Comparison of ENCODE assay signal across 13 cellular contexts in the genomic region with DNA sequence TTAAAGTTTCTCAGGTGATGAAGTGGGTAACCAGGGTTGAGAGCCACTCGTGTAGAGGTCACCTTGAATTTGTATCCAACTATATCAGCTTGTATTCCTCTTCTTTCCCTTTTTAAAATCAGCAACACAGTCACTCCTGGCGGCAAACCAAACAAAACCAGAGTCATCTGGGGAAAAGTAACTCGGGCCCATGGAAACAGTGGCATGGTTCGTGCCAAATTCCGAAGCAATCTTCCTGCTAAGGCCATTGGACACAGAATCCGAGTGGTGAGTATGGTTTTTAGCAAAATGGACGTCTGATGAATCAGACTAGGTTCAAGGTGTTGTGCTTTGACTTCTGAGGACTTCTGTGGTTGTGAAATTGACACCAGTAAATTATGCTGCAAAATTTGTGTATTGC. TPM values are rescaled to one million over a fixed set of nuclear protein-coding genes. Genes with fewer than 3 reads are reported as not detected.
DNase-seq lines count a peak whose midpoint lies in the region; ATAC-seq and TF ChIP-seq lines count a peak whose summit lies in the region.
"Had no signal": no experiment of that assay in that cellular context is flagged by ENCODE, and none has a peak within 500 bp of the region (broad histone marks: within the 10 kb centered on the region; RNA-seq: fewer than 3 reads in every experiment).

No MANE protein-coding gene starts in this region.

- H3K4me1 Mint-ChIP-seq in activated CD4-positive, alpha-beta memory T cell treated with anti-CD3 and anti-CD28 coated beads for 36 hours (ENCODE audit: low read depth), result peaks cover 61% of the 10 kb centered on the region
- H3K4me1 Mint-ChIP-seq in activated CD4-positive, alpha-beta memory T cell treated with anti-CD3 and anti-CD28 coated beads, Interleukin-2, amount 10 ng/mL, durations not matched to agents 7 days and 5 days, result peaks cover 70% of the 10 kb centered on the region
- peaks cover 50 to 65% of the 10 kb centered on the region in 2 donors for H3K4me1 Mint-ChIP-seq in effector memory CD8-positive, alpha-beta T cell (ENCODE audit: low read depth in 2 of 2)
- peaks cover 47% of the 10 kb centered on the region for H3K4me1 Mint-ChIP-seq in osteocyte (ENCODE audit: unreplicated experiment)

- DNase-seq in activated CD4-positive, alpha-beta memory T cell treated with anti-CD3 and anti-CD28 coated beads for 36 hours, result no peak
- DNase-seq in activated CD4-positive, alpha-beta memory T cell treated with anti-CD3 and anti-CD28 coated beads, Interleukin-2, amount 10 ng/mL, durations not matched to agents 7 days and 5 days, result no peak
- DNase-seq in Panc1 (ENCODE audit: low read depth, low spot score) (no peak), osteocyte (ENCODE audit: extremely low spot score, unreplicated experiment) (no peak), NCI-H82 treated with DMSO at 0.1 percent for 48 hours (lab: John Stamatoyannopoulos, UW; ENCODE audit: unreplicated experiment) (no peak), middle frontal gyrus (ENCODE audit: extremely low spot score, low spot score) (no peak), GM13977 (ENCODE audit: low spot score) (no peak)
- no peak for DNase-seq in effector memory CD8-positive, alpha-beta T cell
- DNase-seq: activated B cell treated with CpG ODN at 0.5 μM for 24 hours, gastrocnemius medialis, NCI-H2029 treated with DMSO at 0.1 percent for 48 hours, Peyer's patch had no signal

- TF ChIP-seq CTCF in Panc1 (IDR thresholded peaks at IDR 0.05), result no peak
- TF ChIP-seq CTCF in osteocyte (IDR thresholded peaks at IDR 0.05), result no peak
- TF ChIP-seq CTCF in GM13977 (IDR thresholded peaks at IDR 0.05; ENCODE audit: extremely low read depth, insufficient read depth, missing control alignments), result no peak

- peaks cover 58% of the 10 kb centered on the region for H3K4me1 ChIP-seq in Panc1 (ENCODE audit: control insufficient read depth, insufficient read depth, low read length)

- no peaks in the 10 kb centered on the region for H3K9me3 Mint-ChIP-seq in activated CD4-positive, alpha-beta memory T cell treated with anti-CD3 and anti-CD28 coated beads for 36 hours
- H3K9me3 Mint-ChIP-seq in activated CD4-positive, alpha-beta memory T cell treated with anti-CD3 and anti-CD28 coated beads, Interleukin-2, amount 10 ng/mL, durations not matched to agents 7 days and 5 days, result no peaks in the 10 kb centered on the region
- no peaks in the 10 kb centered on the region for H3K9me3 Mint-ChIP-seq in effector memory CD8-positive, alpha-beta T cell
- H3K9me3 Mint-ChIP-seq in osteocyte (ENCODE audit: unreplicated experiment), result no peaks in the 10 kb centered on the region
- H3K9me3 Mint-ChIP-seq: activated B cell treated with CpG ODN at 0.5 μM for 24 hours had no signal

- BruUV-seq in Panc1 (replicated peaks; lab: Mats Ljungman, UMichigan), result no TSS peak

- no peaks in the 10 kb centered on the region for H3K27me3 ChIP-seq in Panc1 (ENCODE audit: control insufficient read depth, insufficient read depth, low read length)
- H3K27me3 ChIP-seq: gastrocnemius medialis, Peyer's patch had no signal

- ATAC-seq in Panc1, result no peak
- no peak for ATAC-seq in effector memory CD8-positive, alpha-beta T cell (replicated peaks)
- ATAC-seq: gastrocnemius medialis, sciatic nerve had no signal

- peaks cover 18% of the 10 kb centered on the region for H3K36me3 ChIP-seq in Panc1 (ENCODE audit: control insufficient read depth, insufficient read depth, low read length)

- H3K4me3 ChIP-seq in Panc1 (ENCODE audit: low read depth in 2 of 2, low read length in 2 of 2), result no peak overlapping the region
- H3K4me3 ChIP-seq: gastrocnemius medialis, Peyer's patch had no signal

- no peaks in the 10 kb centered on the region for H3K9me3 ChIP-seq in Panc1 (ENCODE audit: control insufficient read depth, insufficient read depth, low read depth, low read length)
- H3K9me3 ChIP-seq: gastrocnemius medialis, Peyer's patch had no signal

- in situ Hi-C loops in Panc1 (cut with HindIII; ENCODE audit: low pct_unique_long_range_greater_than_20kb, low sequenced_read_pairs), result no loop called here
- in situ Hi-C loops in GM13977 (cut with MboI; ENCODE audit: low pct_unique_long_range_greater_than_20kb, low sequenced_read_pairs, unreplicated experiment), result no loop called here

- H3K36me3 Mint-ChIP-seq in activated CD4-positive, alpha-beta memory T cell treated with anti-CD3 and anti-CD28 coated beads for 36 hours, result peaks cover 65% of the 10 kb centered on the region
- H3K36me3 Mint-ChIP-seq in activated CD4-positive, alpha-beta memory T cell treated with anti-CD3 and anti-CD28 coated beads, Interleukin-2, amount 10 ng/mL, durations not matched to agents 7 days and 5 days (ENCODE audit: low read depth), result peaks cover 79% of the 10 kb centered on the region
- H3K36me3 Mint-ChIP-seq in effector memory CD8-positive, alpha-beta T cell (ENCODE audit: insufficient read depth), result peaks cover 78% of the 10 kb centered on the region
- peaks cover 43% of the 10 kb centered on the region for H3K36me3 Mint-ChIP-seq in osteocyte (ENCODE audit: unreplicated experiment)

- H3K4me3 Mint-ChIP-seq in activated CD4-positive, alpha-beta memory T cell treated with anti-CD3 and anti-CD28 coated beads for 36 hours, result no peak overlapping the region
- H3K4me3 Mint-ChIP-seq in activated CD4-positive, alpha-beta memory T cell treated with anti-CD3 and anti-CD28 coated beads, Interleukin-2, amount 10 ng/mL, durations not matched to agents 7 days and 5 days, result no peak overlapping the region
- H3K4me3 Mint-ChIP-seq in effector memory CD8-positive, alpha-beta T cell, result peak overlapping the region; percentile 50 to 73
- H3K4me3 Mint-ChIP-seq in osteocyte (ENCODE audit: unreplicated experiment), result no peak overlapping the region

- POLR2A ChIA-PET in activated CD4-positive, alpha-beta memory T cell treated with anti-CD3 and anti-CD28 coated beads for 36 hours (lab: Charles Lee), result no interaction called here
- POLR2A ChIA-PET in activated CD4-positive, alpha-beta memory T cell treated with anti-CD3 and anti-CD28 coated beads, Interleukin-2, amount 10 ng/mL, durations not matched to agents 7 days and 5 days (lab: Charles Lee), result no interaction called here
- POLR2A ChIA-PET in Panc1 (lab: Charles Lee), result interaction anchor here (0.6 to 1.0 kb wide), 2 partner anchors 22 to 25 kb away, joined by 3 to 4 read pairs; no protein-coding TSS in a partner anchor

- H3K27ac ChIP-seq in Panc1 (ENCODE audit: low read length), result peak overlapping the region; percentile 37
- H3K27ac ChIP-seq: Peyer's patch had no signal

- intact Hi-C loops in activated CD4-positive, alpha-beta memory T cell treated with anti-CD3 and anti-CD28 coated beads for 36 hours (cut with micrococcal nuclease), result no loop called here
- intact Hi-C loops in Panc1 (cut with micrococcal nuclease; ENCODE audit: unreplicated experiment), result no loop called here

- peak overlapping the region; percentile 70 for H3K27ac Mint-ChIP-seq in activated CD4-positive, alpha-beta memory T cell treated with anti-CD3 and anti-CD28 coated beads for 36 hours
- no peak overlapping the region for H3K27ac Mint-ChIP-seq in activated CD4-positive, alpha-beta memory T cell treated with anti-CD3 and anti-CD28 coated beads, Interleukin-2, amount 10 ng/mL, durations not matched to agents 7 days and 5 days
- peak overlapping the region; percentile 36 to 62 for H3K27ac Mint-ChIP-seq in effector memory CD8-positive, alpha-beta T cell
- peak overlapping the region; percentile 31 for H3K27ac Mint-ChIP-seq in osteocyte (ENCODE audit: unreplicated experiment)

- no peaks in the 10 kb centered on the region for H3K27me3 Mint-ChIP-seq in activated CD4-positive, alpha-beta memory T cell treated with anti-CD3 and anti-CD28 coated beads for 36 hours
- no peaks in the 10 kb centered on the region for H3K27me3 Mint-ChIP-seq in activated CD4-positive, alpha-beta memory T cell treated with anti-CD3 and anti-CD28 coated beads, Interleukin-2, amount 10 ng/mL, durations not matched to agents 7 days and 5 days
- no peaks in the 10 kb centered on the region for H3K27me3 Mint-ChIP-seq in effector memory CD8-positive, alpha-beta T cell
- no peaks in the 10 kb centered on the region for H3K27me3 Mint-ChIP-seq in osteocyte (ENCODE audit: unreplicated experiment)
- H3K27me3 Mint-ChIP-seq: activated B cell treated with CpG ODN at 0.5 μM for 24 hours had no signal

- CTCF ChIA-PET in activated CD4-positive, alpha-beta memory T cell treated with anti-CD3 and anti-CD28 coated beads for 36 hours (lab: Charles Lee), result interaction anchor here (0.7 to 1.0 kb wide), 2 partner anchors 48 to 126 kb away, joined by 3 to 4 read pairs; no protein-coding TSS in a partner anchor
- CTCF ChIA-PET in activated CD4-positive, alpha-beta memory T cell treated with anti-CD3 and anti-CD28 coated beads, Interleukin-2, amount 10 ng/mL, durations not matched to agents 7 days and 5 days (lab: Charles Lee), result no interaction called here
- CTCF ChIA-PET in Panc1 (lab: Charles Lee), result interaction anchor here (0.6 kb wide), 1 partner anchor 10 kb away, joined by 5 read pairs; no protein-coding TSS in a partner anchor

RNA-seq across cellular contexts. Expression of a gene that starts 3.9 kb away (rescaled TPM):
- total RNA-seq in activated CD4-positive, alpha-beta memory T cell treated with anti-CD3 and anti-CD28 coated beads for 36 hours, result 1,000 to 10,000 TPM; 1,575 to 1,587 TPM
- total RNA-seq in activated CD4-positive, alpha-beta memory T cell treated with anti-CD3 and anti-CD28 coated beads, Interleukin-2, amount 10 ng/mL, durations not matched to agents 7 days and 5 days, result 100 to 1,000 TPM; 931 to 944 TPM
- 1,025 TPM for total RNA-seq in Panc1 (2021; ENCODE audit: unreplicated experiment)
- 981 TPM for polyA plus RNA-seq in Panc1 (2012; ENCODE audit: insufficient read length)
- 843 and 861 TPM in 2 replicates for total RNA-seq in osteocyte

RNA-seq across cellular contexts. Expression of a gene that starts 6.1 kb away (rescaled TPM):
- total RNA-seq in activated CD4-positive, alpha-beta memory T cell treated with anti-CD3 and anti-CD28 coated beads for 36 hours, result 1 to 10 TPM; 3.6 to 3.8 TPM
- 1 to 10 TPM; 2.3 to 3.0 TPM for total RNA-seq in activated CD4-positive, alpha-beta memory T cell treated with anti-CD3 and anti-CD28 coated beads, Interleukin-2, amount 10 ng/mL, durations not matched to agents 7 days and 5 days
- total RNA-seq in Panc1 (2021; ENCODE audit: unreplicated experiment), result 21.8 TPM
- 7.1 TPM for polyA plus RNA-seq in Panc1 (2012; ENCODE audit: insufficient read length)
- total RNA-seq in osteocyte, result 5.7 and 7.7 TPM in 2 replicates

Comparison
In these comparisons a context has a peak if more than half of its experiments do, and no peak if none do; other contexts are left out.
1. H3K4me3 Mint-ChIP-seq: peak in effector memory CD8-positive, alpha-beta T cell (2 of 2); none in activated CD4-positive, alpha-beta memory T cell treated with anti-CD3 and anti-CD28 coated beads for 36 hours (single experiment), activated CD4-positive, alpha-beta memory T cell treated with anti-CD3 and anti-CD28 coated beads, Interleukin-2, amount 10 ng/mL, durations not matched to agents 7 days and 5 days (single experiment) and osteocyte (single experiment).